In genomic region chr6:36839819-36840379, GRCh38 we compare ENCODE assay signal across 8 cellular contexts. TPM values are rescaled to one million over a fixed set of nuclear protein-coding genes. Genes with fewer than 3 reads are reported as not detected.
DNase-seq lines count a peak whose midpoint lies in the region; ATAC-seq and TF ChIP-seq lines count a peak whose summit lies in the region.

No MANE protein-coding gene starts in this region.

- no peak overlapping the region for H3K27ac ChIP-seq in CD4-positive, alpha-beta memory T cell (ENCODE audit: low read depth, low read length)
- H3K27ac ChIP-seq in tibial nerve: no peak overlapping the region

- peaks cover 18% of the 10 kb centered on the region for H3K27me3 ChIP-seq in CD4-positive, alpha-beta memory T cell (ENCODE audit: insufficient read depth, low read length)
- H3K27me3 ChIP-seq in tibial nerve: peaks cover 0 to 26% of the 10 kb centered on the region in 2 donors

- peaks cover 3 to 15% (median 9%) of the 10 kb centered on the region in 4 donors for H3K4me1 Mint-ChIP-seq in CD4-positive, alpha-beta memory T cell
- peaks cover 17% of the 10 kb centered on the region for H3K4me1 Mint-ChIP-seq in activated CD8-positive, alpha-beta T cell treated with anti-CD3 and anti-CD28 coated beads, Interleukin-2, amount 10 ng/mL, durations not matched to agents 7 days and 5 days (ENCODE audit: low read depth)
- H3K4me1 Mint-ChIP-seq in natural killer cell: peaks cover 6 to 21% of the 10 kb centered on the region in 2 donors

- H3K4me1 ChIP-seq in CD4-positive, alpha-beta memory T cell (ENCODE audit: insufficient read depth, low read length): peaks cover 20% of the 10 kb centered on the region
- peaks cover 0 to 24% (median 20%) of the 10 kb centered on the region in 4 donors for H3K4me1 ChIP-seq in tibial nerve

- ATAC-seq in activated CD8-positive, alpha-beta T cell treated with anti-CD3 and anti-CD28 coated beads, Interleukin-2, amount 10 ng/mL, durations not matched to agents 7 days and 5 days: peak; percentile 78
- peak; percentile 49 to 59 (median 56) for ATAC-seq in natural killer cell

- CTCF ChIA-PET in CD4-positive, alpha-beta memory T cell (lab: Charles Lee; ENCODE audit: partially characterized antibody): no interaction called here
- CTCF ChIA-PET in activated CD8-positive, alpha-beta T cell treated with anti-CD3 and anti-CD28 coated beads, Interleukin-2, amount 10 ng/mL, durations not matched to agents 7 days and 5 days (lab: Charles Lee): interaction anchor here (1.6 to 1.7 kb wide), 2 partner anchors 10 to 11 kb away, joined by 5 to 7 read pairs; no protein-coding TSS in a partner anchor

- H3K9me3 ChIP-seq in CD4-positive, alpha-beta memory T cell (ENCODE audit: control insufficient read depth in 1 of 2, low read length in 2 of 2): no peaks in the 10 kb centered on the region
- H3K9me3 ChIP-seq in tibial nerve: no peaks in the 10 kb centered on the region

- peak overlapping the region in 1 of 2 donors; percentile 19 for H3K4me3 ChIP-seq in CD4-positive, alpha-beta memory T cell (ENCODE audit: low read length in 2 of 2)
- H3K4me3 ChIP-seq in Jurkat, Clone E6-1 (ENCODE audit: low read length): peak overlapping the region; percentile 33
- H3K4me3 ChIP-seq in epithelial cell of proximal tubule (ENCODE audit: low read depth, low read length) (peak overlapping the region; percentile 45), tibial nerve (peak overlapping the region; percentile 26 to 56 (median 47))

- POLR2A ChIA-PET in CD4-positive, alpha-beta memory T cell (lab: Charles Lee; ENCODE audit: partially characterized antibody): no interaction called here
- POLR2A ChIA-PET in activated CD8-positive, alpha-beta T cell treated with anti-CD3 and anti-CD28 coated beads, Interleukin-2, amount 10 ng/mL, durations not matched to agents 7 days and 5 days (lab: Charles Lee): no interaction called here

- no peak for TF ChIP-seq EP300 in tibial nerve (IDR thresholded peaks at IDR 0.05)

- H3K36me3 Mint-ChIP-seq in CD4-positive, alpha-beta memory T cell: no peaks in the 10 kb centered on the region
- no peaks in the 10 kb centered on the region for H3K36me3 Mint-ChIP-seq in activated CD8-positive, alpha-beta T cell treated with anti-CD3 and anti-CD28 coated beads, Interleukin-2, amount 10 ng/mL, durations not matched to agents 7 days and 5 days (ENCODE audit: low read depth)
- no peaks in the 10 kb centered on the region for H3K36me3 Mint-ChIP-seq in natural killer cell

- H3K9me3 Mint-ChIP-seq in CD4-positive, alpha-beta memory T cell: peaks cover 0 to 3% (median 0%) of the 10 kb centered on the region in 8 donors
- no peaks in the 10 kb centered on the region for H3K9me3 Mint-ChIP-seq in activated CD8-positive, alpha-beta T cell treated with anti-CD3 and anti-CD28 coated beads, Interleukin-2, amount 10 ng/mL, durations not matched to agents 7 days and 5 days (ENCODE audit: insufficient read depth)
- H3K9me3 Mint-ChIP-seq in natural killer cell: no peaks in the 10 kb centered on the region

- peak overlapping the region; percentile 73 to 84 (median 81) for H3K4me3 Mint-ChIP-seq in CD4-positive, alpha-beta memory T cell
- H3K4me3 Mint-ChIP-seq in activated CD8-positive, alpha-beta T cell treated with anti-CD3 and anti-CD28 coated beads, Interleukin-2, amount 10 ng/mL, durations not matched to agents 7 days and 5 days: peak overlapping the region; percentile 61
- H3K4me3 Mint-ChIP-seq in natural killer cell: peak overlapping the region; percentile 74

- peak; percentile 47 to 56 (median 51) for DNase-seq in CD4-positive, alpha-beta memory T cell
- peak; percentile 12 for DNase-seq in Jurkat, Clone E6-1 (ENCODE audit: low read depth, low spot score)
- DNase-seq in activated CD8-positive, alpha-beta T cell treated with anti-CD3 and anti-CD28 coated beads, Interleukin-2, amount 10 ng/mL, durations not matched to agents 7 days and 5 days: peak; percentile 43
- DNase-seq in epithelial cell of proximal tubule (ENCODE audit: low read depth) (no peak), natural killer cell (peak; percentile 24), tibial nerve (ENCODE audit: low spot score in 2 of 2) (no peak), COLO829 (ENCODE audit: low spot score) (no peak), SIG-M5 (lab: John Stamatoyannopoulos, UW) (no peak)

- no peak for TF ChIP-seq POLR2A in tibial nerve (IDR thresholded peaks at IDR 0.05)

- 1% methylated on average over 12 to 50 of the region's 63 CpGs for WGBS in tibial nerve, 2 donors

- intact Hi-C loops in CD4-positive, alpha-beta memory T cell (cut with micrococcal nuclease): no loop called here
- intact Hi-C loops in natural killer cell (cut with micrococcal nuclease): no loop called here

- peaks cover 4 to 19% of the 10 kb centered on the region in 2 donors for H3K27me3 Mint-ChIP-seq in CD4-positive, alpha-beta memory T cell
- peaks cover 44% of the 10 kb centered on the region for H3K27me3 Mint-ChIP-seq in activated CD8-positive, alpha-beta T cell treated with anti-CD3 and anti-CD28 coated beads, Interleukin-2, amount 10 ng/mL, durations not matched to agents 7 days and 5 days (ENCODE audit: low read depth)
- H3K27me3 Mint-ChIP-seq in natural killer cell (ENCODE audit: low read depth in 2 of 2): peaks cover 35 to 41% of the 10 kb centered on the region in 2 donors

- no peak for TF ChIP-seq CTCF in epithelial cell of proximal tubule (conservative IDR thresholded peaks at IDR 0.05; ENCODE audit: low read depth, low read length)
- TF ChIP-seq CTCF in natural killer cell (IDR thresholded peaks at IDR 0.05): no peak
- no peak for TF ChIP-seq CTCF in tibial nerve (IDR thresholded peaks at IDR 0.05)

- H3K27ac Mint-ChIP-seq in CD4-positive, alpha-beta memory T cell: peak overlapping the region in 1 of 7 donors; percentile 63
- H3K27ac Mint-ChIP-seq in activated CD8-positive, alpha-beta T cell treated with anti-CD3 and anti-CD28 coated beads, Interleukin-2, amount 10 ng/mL, durations not matched to agents 7 days and 5 days: no peak overlapping the region
- H3K27ac Mint-ChIP-seq in natural killer cell: peak overlapping the region in 1 of 2 donors; percentile 40

- H3K36me3 ChIP-seq in CD4-positive, alpha-beta memory T cell (ENCODE audit: insufficient read depth, low read length): no peaks in the 10 kb centered on the region
- H3K36me3 ChIP-seq in tibial nerve: no peaks in the 10 kb centered on the region

RNA-seq across cellular contexts. Expression of gene CPNE5, which starts 0.7 kb away (rescaled TPM):
- under 1 TPM; 0.47 to 0.70 TPM for total RNA-seq in CD4-positive, alpha-beta memory T cell
- 1 to 10 TPM; 1.9 to 2.7 TPM for polyA plus RNA-seq in CD4-positive, alpha-beta memory T cell
- not detected for polyA plus RNA-seq in Jurkat, Clone E6-1 (2012; ENCODE audit: insufficient read depth, insufficient read length)
- total RNA-seq in activated CD8-positive, alpha-beta T cell treated with anti-CD3 and anti-CD28 coated beads, Interleukin-2, amount 10 ng/mL, durations not matched to agents 7 days and 5 days: 1 to 10 TPM; 1.4 to 1.7 TPM
- total RNA-seq in epithelial cell of proximal tubule: 0.58 TPM in 1 of 2 replicates, not detected in the other
- total RNA-seq in natural killer cell: 1 to 10 TPM; 1.2 to 8.5 (median 2.0) TPM
- 1 to 10 TPM in 2 of 4 donors, under 1 TPM in 2; 0.39 to 3.0 (median 1.4) TPM for total RNA-seq in tibial nerve

RNA-seq across cellular contexts. Expression of gene PPIL1, which starts 34.7 kb away (rescaled TPM):
- 1 to 10 TPM; 8.4 to 9.2 TPM for total RNA-seq in CD4-positive, alpha-beta memory T cell
- 10 to 100 TPM; 18.6 to 19.7 TPM for polyA plus RNA-seq in CD4-positive, alpha-beta memory T cell
- polyA plus RNA-seq in Jurkat, Clone E6-1 (2012; ENCODE audit: insufficient read depth, insufficient read length): 64.8 TPM
- 10 to 100 TPM; 32.6 to 33.5 TPM for total RNA-seq in activated CD8-positive, alpha-beta T cell treated with anti-CD3 and anti-CD28 coated beads, Interleukin-2, amount 10 ng/mL, durations not matched to agents 7 days and 5 days
- total RNA-seq in epithelial cell of proximal tubule: 26.6 and 76.6 TPM in 2 replicates
- 1 to 10 TPM; 2.6 to 5.2 (median 5.1) TPM for total RNA-seq in natural killer cell
- total RNA-seq in tibial nerve: 10 to 100 TPM in 2 of 4 donors, 1 to 10 TPM in 2; 9.2 to 19.8 (median 13.0) TPM

RNA-seq across cellular contexts. Expression of gene C6orf89, which starts 45.9 kb away (rescaled TPM):
- total RNA-seq in CD4-positive, alpha-beta memory T cell: 10 to 100 TPM; 53.0 to 56.0 TPM
- 10 to 100 TPM; 35.4 to 52.8 TPM for polyA plus RNA-seq in CD4-positive, alpha-beta memory T cell
- polyA plus RNA-seq in Jurkat, Clone E6-1 (2012; ENCODE audit: insufficient read depth, insufficient read length): 42.2 TPM
- total RNA-seq in activated CD8-positive, alpha-beta T cell treated with anti-CD3 and anti-CD28 coated beads, Interleukin-2, amount 10 ng/mL, durations not matched to agents 7 days and 5 days: 10 to 100 TPM; 40.0 to 41.1 TPM
- total RNA-seq in epithelial cell of proximal tubule (16.3 and 18.7 TPM in 2 replicates), natural killer cell (10 to 100 TPM; 34.3 to 47.0 (median 46.3) TPM), tibial nerve (10 to 100 TPM; 41.1 to 57.9 (median 52.3) TPM)

Comparison
In these comparisons a context has a peak if more than half of its experiments do, and no peak if none do; other contexts are left out.
1. DNase-seq: peak in CD4-positive, alpha-beta memory T cell (5 of 5), Jurkat, Clone E6-1 (single experiment), activated CD8-positive, alpha-beta T cell treated with anti-CD3 and anti-CD28 coated beads, Interleukin-2, amount 10 ng/mL, durations not matched to agents 7 days and 5 days (single experiment) and natural killer cell (single experiment); none in epithelial cell of proximal tubule (single experiment), tibial nerve (0 of 2), COLO829 (single experiment) and SIG-M5 (single experiment).
2. Peak in every context shown above with its lines, with median percentiles within 50 percentile points of each other: H3K4me3 Mint-ChIP-seq.